8 cellular contexts compared by ENCODE assay signal in genomic region chrX:68498044-68498507, GRCh38. TPM values are rescaled to one million over a fixed set of nuclear protein-coding genes. Genes with fewer than 3 reads are reported as not detected.
DNase-seq lines count a peak whose midpoint lies in the region; ATAC-seq, FAIRE-seq and TF ChIP-seq lines count a peak whose summit lies in the region.

No MANE protein-coding gene starts in this region.

- H3K27ac ChIP-seq in VCaP, result peak overlapping the region; percentile 85
- peak overlapping the region; percentile 95 for H3K27ac ChIP-seq in right cardiac atrium (ENCODE audit: low read length)
- H3K27ac ChIP-seq in smooth muscle cell (ENCODE audit: low read depth), result peak overlapping the region; percentile 96

- peaks cover 21% of the 10 kb centered on the region for H3K79me2 ChIP-seq in smooth muscle cell (ENCODE audit: low read depth)

- peak overlapping the region; percentile 46 for H2AFZ ChIP-seq in smooth muscle cell (ENCODE audit: low read depth)

- no peaks in the 10 kb centered on the region for H3K27me3 Mint-ChIP-seq in activated CD4-positive, alpha-beta T cell treated with anti-CD3 and anti-CD28 coated beads, Interleukin-2, amount 10 ng/mL, durations not matched to agents 24 days and 14 days

- no peak for ATAC-seq in right cardiac atrium

- peak overlapping the region; percentile 93 for H3K4me2 ChIP-seq in smooth muscle cell

- TF ChIP-seq CTCF in VCaP (conservative IDR thresholded peaks at IDR 0.05) (no peak), smooth muscle cell (IDR thresholded peaks at IDR 0.05; ENCODE audit: borderline replicate concordance, insufficient read depth, poor library complexity, severe bottlenecking) (no peak)

- no peaks in the 10 kb centered on the region for H3K27me3 ChIP-seq in right cardiac atrium (ENCODE audit: control insufficient read depth, insufficient read depth)
- H3K27me3 ChIP-seq in smooth muscle cell (ENCODE audit: low read depth), result no peaks in the 10 kb centered on the region

- H3K9me3 ChIP-seq in right cardiac atrium (ENCODE audit: control insufficient read depth, low read length), result no peaks in the 10 kb centered on the region
- no peaks in the 10 kb centered on the region for H3K9me3 ChIP-seq in smooth muscle cell (replicated peaks; ENCODE audit: low read depth)

- WGBS in right cardiac atrium, result 0% methylated on average over 4 of the region's 4 CpGs
- WGBS in smooth muscle cell (ENCODE audit: low lambda C conversion rate), result 27% methylated on average over 4 of the region's 4 CpGs

- no peaks in the 10 kb centered on the region for H3K36me3 ChIP-seq in smooth muscle cell (ENCODE audit: low read depth)

- intact Hi-C loops in activated CD4-positive, alpha-beta T cell treated with anti-CD3 and anti-CD28 coated beads, Interleukin-2, amount 10 ng/mL, durations not matched to agents 24 days and 14 days (cut with micrococcal nuclease), result loop anchor here (5.0 kb wide), 1 partner anchor 1634 kb away; the partner anchor contains the start of gene IGBP1
- intact Hi-C loops in right cardiac atrium (cut with DNase I), result no loop called here

- peak; percentile 58 for DNase-seq in activated CD4-positive, alpha-beta T cell treated with anti-CD3 and anti-CD28 coated beads, Interleukin-2, amount 10 ng/mL, durations not matched to agents 24 days and 14 days
- no peak for DNase-seq in activated CD4-positive, alpha-beta T cell treated with anti-CD3 and anti-CD28 coated beads, Interleukin-2, amount 50 U/mL, for 1 hour
- DNase-seq in right cardiac atrium (no peak), smooth muscle cell (lab: John Stamatoyannopoulos, UW; ENCODE audit: unreplicated experiment) (no peak), frontal cortex (ENCODE audit: low spot score in 2 of 2) (no peak), HuH-7.5 (ENCODE audit: low spot score) (no peak), NCI-H187 treated with DMSO at 0.1 percent for 48 hours (lab: John Stamatoyannopoulos, UW) (no peak)

- H4K20me1 ChIP-seq in smooth muscle cell (ENCODE audit: low read depth), result no peaks in the 10 kb centered on the region

- no peaks in the 10 kb centered on the region for H3F3A ChIP-seq in smooth muscle cell (ENCODE audit: low read depth)

- H3K4me1 Mint-ChIP-seq in activated CD4-positive, alpha-beta T cell treated with anti-CD3 and anti-CD28 coated beads, Interleukin-2, amount 10 ng/mL, durations not matched to agents 24 days and 14 days, result peaks cover 11% of the 10 kb centered on the region

- peaks cover 8% of the 10 kb centered on the region for H3K36me3 Mint-ChIP-seq in activated CD4-positive, alpha-beta T cell treated with anti-CD3 and anti-CD28 coated beads, Interleukin-2, amount 10 ng/mL, durations not matched to agents 24 days and 14 days (ENCODE audit: low read depth)

- peak overlapping the region; percentile 94 for H3K4me3 Mint-ChIP-seq in activated CD4-positive, alpha-beta T cell treated with anti-CD3 and anti-CD28 coated beads, Interleukin-2, amount 10 ng/mL, durations not matched to agents 24 days and 14 days

- no peaks in the 10 kb centered on the region for H3K9me3 Mint-ChIP-seq in activated CD4-positive, alpha-beta T cell treated with anti-CD3 and anti-CD28 coated beads, Interleukin-2, amount 10 ng/mL, durations not matched to agents 24 days and 14 days

- H3K4me1 ChIP-seq in right cardiac atrium (ENCODE audit: control insufficient read depth, insufficient read depth, low read length) (no peaks in the 10 kb centered on the region), smooth muscle cell (ENCODE audit: low read depth) (peaks cover 5% of the 10 kb centered on the region)

- H3K27ac Mint-ChIP-seq in activated CD4-positive, alpha-beta T cell treated with anti-CD3 and anti-CD28 coated beads, Interleukin-2, amount 10 ng/mL, durations not matched to agents 24 days and 14 days, result peak overlapping the region; percentile 97

- H3K9ac ChIP-seq in smooth muscle cell (ENCODE audit: low read depth), result peak overlapping the region; percentile 97

- no peak for FAIRE-seq in frontal cortex (lab: Jason Lieb, UNC)

- peak overlapping the region; percentile 76 for H3K4me3 ChIP-seq in right cardiac atrium (ENCODE audit: low read length)
- H3K4me3 ChIP-seq in smooth muscle cell, result peak overlapping the region; percentile 79

RNA-seq across cellular contexts. Expression of gene YIPF6, which starts 0.8 kb away (rescaled TPM):
- total RNA-seq in activated CD4-positive, alpha-beta T cell treated with anti-CD3 and anti-CD28 coated beads, Interleukin-2, amount 10 ng/mL, durations not matched to agents 24 days and 14 days, result 21.1 and 21.8 TPM in 2 replicates
- total RNA-seq in right cardiac atrium (10 to 100 TPM; 24.9 to 32.4 (median 25.8) TPM), smooth muscle cell (24.6 and 32.6 TPM in 2 replicates), frontal cortex (26.5 TPM)
- polyA plus RNA-seq in right cardiac atrium (9.5 TPM), smooth muscle cell (36.0 and 37.1 TPM in 2 replicates)
